In the genomic region with DNA sequence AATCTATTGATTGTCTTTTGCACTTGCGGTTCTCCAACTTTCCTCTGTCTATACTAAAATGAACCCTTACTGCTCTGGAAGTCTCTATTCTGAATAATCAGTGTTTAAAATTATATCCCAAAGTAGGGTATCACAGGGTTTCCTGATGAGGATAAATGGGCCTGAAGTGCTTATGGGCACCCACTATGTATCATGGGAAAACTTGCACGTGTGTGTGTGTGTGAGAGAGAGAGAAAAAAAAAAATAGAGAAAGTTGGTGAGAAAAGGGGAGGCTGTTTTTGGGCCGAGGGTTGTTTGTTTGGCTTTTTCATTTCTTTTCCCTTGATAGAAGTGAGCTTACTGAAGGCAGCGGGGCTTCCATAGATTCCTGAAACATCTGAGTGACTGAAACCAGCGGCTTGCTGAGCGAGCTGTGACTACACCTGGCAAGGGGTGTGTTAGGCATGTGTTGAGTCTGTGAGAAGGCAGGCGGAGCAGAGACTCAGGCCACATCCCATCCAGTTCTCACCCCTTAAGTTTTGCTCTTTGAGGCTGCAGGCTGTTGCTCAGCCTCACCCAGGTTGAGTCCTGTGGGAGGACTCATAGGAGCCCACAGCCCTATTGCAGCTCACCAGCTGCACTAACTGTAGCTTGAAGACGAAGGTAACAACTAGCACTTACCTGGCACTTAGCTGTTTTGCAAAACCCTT, we compare ENCODE assay signal across 17 cellular contexts. TPM values are rescaled to one million over a fixed set of nuclear protein-coding genes. Genes with fewer than 3 reads are reported as not detected.
DNase-seq lines count a peak whose midpoint lies in the region; ATAC-seq, FAIRE-seq and TF ChIP-seq lines count a peak whose summit lies in the region.
"Had no signal": no experiment of that assay in that cellular context is flagged by ENCODE, and none has a peak within 500 bp of the region (broad histone marks: within the 10 kb centered on the region; RNA-seq: fewer than 3 reads in every experiment).

No MANE protein-coding gene starts in this region.

- H3K36me3 ChIP-seq in heart left ventricle: peaks cover 0 to 3% (median 0%) of the 10 kb centered on the region in 9 donors
- no peaks in the 10 kb centered on the region for H3K36me3 ChIP-seq in right atrium auricular region
- H3K36me3 ChIP-seq in bronchial epithelial cell (ENCODE audit: control insufficient read depth, insufficient read depth, low read length): peaks cover 2% of the 10 kb centered on the region
- peaks cover 0 to 3% of the 10 kb centered on the region in 2 donors for H3K36me3 ChIP-seq in vagina
- H3K36me3 ChIP-seq: transverse colon had no signal

- intact Hi-C loops in heart left ventricle (cut with DNase I) (loop anchor here in 1 of 10 donors (5.0 kb wide), 1 partner anchor 96 kb away; no protein-coding TSS in a partner anchor), vagina (cut with DNase I) (no loop called here)

- DNase-seq in heart left ventricle (no peak), right atrium auricular region (ENCODE audit: low spot score) (no peak), bronchial epithelial cell (ENCODE audit: low read depth) (peak; percentile 74), kidney tubule cell (ENCODE audit: low spot score) (peak; percentile 63), HT-29 (ENCODE audit: low spot score) (no peak), putamen (ENCODE audit: low spot score) (no peak), NCI-H446 (lab: John Stamatoyannopoulos, UW) (no peak), vagina (ENCODE audit: extremely low spot score in 2 of 2) (no peak)
- DNase-seq: GOT3; naive thymus-derived CD8-positive, alpha-beta T cell; NCI-H1694 treated with DMSO at 0.1 percent for 48 hours; NCI-H69; stimulated activated CD4-positive, alpha-beta T cell treated with anti-CD3 and anti-CD28 coated beads, Interleukin-2, amount 100 ng/mL, for 48 hours; transverse colon had no signal

- H3K27me3 ChIP-seq in heart left ventricle: no peaks in the 10 kb centered on the region
- H3K27me3 ChIP-seq in right atrium auricular region: no peaks in the 10 kb centered on the region
- no peaks in the 10 kb centered on the region for H3K27me3 ChIP-seq in bronchial epithelial cell (ENCODE audit: control insufficient read depth, insufficient read depth, low read length)
- no peaks in the 10 kb centered on the region for H3K27me3 ChIP-seq in vagina
- H3K27me3 ChIP-seq: transverse colon had no signal

- H3K4me1 ChIP-seq in heart left ventricle (peaks cover 22 to 82% (median 74%) of the 10 kb centered on the region in 12 donors), right atrium auricular region (peaks cover 0 to 75% of the 10 kb centered on the region in 2 donors), vagina (peaks cover 68% of the 10 kb centered on the region)

- WGBS in heart left ventricle, 4 donors: 67 to 77% (median 70%) methylated on average over 8 of the region's 8 CpGs

- no peak for FAIRE-seq in bronchial epithelial cell (lab: Jason Lieb, UNC)
- FAIRE-seq: A204.1 had no signal

- H3K4me3 ChIP-seq in heart left ventricle (no peak overlapping the region), right atrium auricular region (no peak overlapping the region), bronchial epithelial cell (ENCODE audit: low read depth, low read length) (no peak overlapping the region), vagina (no peak overlapping the region)
- H3K4me3 ChIP-seq: transverse colon had no signal

- H3K9me3 ChIP-seq in heart left ventricle (no peaks in the 10 kb centered on the region), right atrium auricular region (no peaks in the 10 kb centered on the region), vagina (no peaks in the 10 kb centered on the region)
- H3K9me3 ChIP-seq: transverse colon had no signal

- TF ChIP-seq POLR2A in heart left ventricle (IDR thresholded peaks at IDR 0.05) (no peak), vagina (IDR thresholded peaks at IDR 0.05) (no peak)

- ATAC-seq in heart left ventricle: peak in 3 of 4 donors; percentile 16 to 35 (median 25)
- ATAC-seq: activated CD4-positive, CD25-positive, alpha-beta regulatory T cell treated with anti-CD3 and anti-CD28 coated beads, Interleukin-2, amount 50 U/mL, for 24 hours; naive thymus-derived CD8-positive, alpha-beta T cell; sciatic nerve had no signal

- H3K27ac ChIP-seq in heart left ventricle (peak overlapping the region in 6 of 12 donors; percentile 1 to 63 (median 16)), right atrium auricular region (no peak overlapping the region), vagina (no peak overlapping the region)
- H3K27ac ChIP-seq: transverse colon had no signal

- no peak for TF ChIP-seq CTCF in heart left ventricle (IDR thresholded peaks at IDR 0.05)
- no peak for TF ChIP-seq CTCF in right atrium auricular region (IDR thresholded peaks at IDR 0.05)
- no peak for TF ChIP-seq CTCF in bronchial epithelial cell (IDR thresholded peaks at IDR 0.05; ENCODE audit: insufficient read depth, low read length, severe bottlenecking)
- TF ChIP-seq CTCF in vagina (IDR thresholded peaks at IDR 0.05): no peak

RNA-seq across cellular contexts. Expression of a gene that starts 17.2 kb away (rescaled TPM):
- total RNA-seq in heart left ventricle (100 to 1,000 TPM; 141 to 413 (median 277) TPM), right atrium auricular region (10 to 100 TPM; 65.2 to 66.0 TPM), bronchial epithelial cell (31.1 and 43.3 TPM in 2 replicates), vagina (101 TPM)
- 10 to 100 TPM; 48.7 to 63.8 TPM for polyA plus RNA-seq in heart left ventricle
- 17.6 and 18.4 TPM in 2 replicates for total RNA-seq in HT-29 (2014; rRNA removed; shearing (Covaris generic))

Comparison
In these comparisons a context has a peak if more than half of its experiments do, and no peak if none do; other contexts are left out.
1. DNase-seq: peak in bronchial epithelial cell (single experiment) and kidney tubule cell (single experiment); none in heart left ventricle (0 of 5), right atrium auricular region (single experiment), HT-29 (single experiment), putamen (single experiment), NCI-H446 (0 of 2) and vagina (0 of 2).